ENCODE assay signal across 1 cellular context in the genomic region with DNA sequence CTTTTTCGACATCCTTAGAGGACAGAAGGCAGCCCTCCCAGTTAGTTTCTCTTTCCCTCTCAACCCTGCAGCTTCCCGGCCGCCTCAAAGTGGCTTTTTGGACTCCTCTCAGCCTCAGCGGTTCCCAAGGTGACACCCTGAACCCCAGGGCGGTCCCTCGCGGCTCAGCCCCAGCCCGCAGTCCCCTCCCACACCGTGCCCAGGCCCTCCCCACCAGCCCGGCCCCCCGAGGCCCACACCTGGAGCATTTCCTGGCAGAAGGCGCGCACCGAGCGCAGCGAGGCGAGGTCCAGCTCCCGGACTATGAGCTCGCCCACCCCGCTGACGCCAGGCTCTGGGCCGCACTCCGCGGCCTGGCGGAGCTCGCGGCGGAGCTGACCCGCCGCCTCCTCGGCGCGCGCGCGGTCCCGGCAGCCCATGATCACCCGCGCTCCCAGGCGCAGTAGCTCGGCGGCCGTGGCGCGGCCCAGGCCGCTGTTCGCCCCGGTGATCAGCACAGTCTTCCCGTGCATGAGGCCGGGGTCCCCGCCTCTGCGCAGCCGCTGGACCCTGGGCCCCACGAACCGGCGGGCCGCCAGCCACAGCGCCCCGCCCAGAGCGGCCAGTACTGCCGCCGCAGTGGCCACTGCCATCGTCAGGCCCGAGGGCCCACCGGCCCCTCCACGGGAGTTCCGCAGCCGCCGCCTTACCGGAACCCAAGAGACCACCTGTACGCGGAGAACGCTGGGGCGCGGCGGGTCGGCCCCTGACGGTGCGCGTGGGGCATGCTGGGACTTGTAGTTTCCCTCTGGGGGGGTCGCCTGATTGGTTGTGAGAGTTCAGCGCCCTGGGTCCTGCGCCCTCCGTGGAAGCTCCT.
TF ChIP-seq lines count a peak whose summit lies in the region.

A gene with protein sequence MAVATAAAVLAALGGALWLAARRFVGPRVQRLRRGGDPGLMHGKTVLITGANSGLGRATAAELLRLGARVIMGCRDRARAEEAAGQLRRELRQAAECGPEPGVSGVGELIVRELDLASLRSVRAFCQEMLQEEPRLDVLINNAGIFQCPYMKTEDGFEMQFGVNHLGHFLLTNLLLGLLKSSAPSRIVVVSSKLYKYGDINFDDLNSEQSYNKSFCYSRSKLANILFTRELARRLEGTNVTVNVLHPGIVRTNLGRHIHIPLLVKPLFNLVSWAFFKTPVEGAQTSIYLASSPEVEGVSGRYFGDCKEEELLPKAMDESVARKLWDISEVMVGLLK (minus strand): TSS at position 713 of the 856 bp plus-strand sequence. CDS start 81 bp downstream, at position 632.

TF ChIP-seq in K562, 482 proteins besides CTCF, POLR2A, EP300 and RAD21 (continued from another document and continues in another):
- TF ChIP-seq, protein P1, sequence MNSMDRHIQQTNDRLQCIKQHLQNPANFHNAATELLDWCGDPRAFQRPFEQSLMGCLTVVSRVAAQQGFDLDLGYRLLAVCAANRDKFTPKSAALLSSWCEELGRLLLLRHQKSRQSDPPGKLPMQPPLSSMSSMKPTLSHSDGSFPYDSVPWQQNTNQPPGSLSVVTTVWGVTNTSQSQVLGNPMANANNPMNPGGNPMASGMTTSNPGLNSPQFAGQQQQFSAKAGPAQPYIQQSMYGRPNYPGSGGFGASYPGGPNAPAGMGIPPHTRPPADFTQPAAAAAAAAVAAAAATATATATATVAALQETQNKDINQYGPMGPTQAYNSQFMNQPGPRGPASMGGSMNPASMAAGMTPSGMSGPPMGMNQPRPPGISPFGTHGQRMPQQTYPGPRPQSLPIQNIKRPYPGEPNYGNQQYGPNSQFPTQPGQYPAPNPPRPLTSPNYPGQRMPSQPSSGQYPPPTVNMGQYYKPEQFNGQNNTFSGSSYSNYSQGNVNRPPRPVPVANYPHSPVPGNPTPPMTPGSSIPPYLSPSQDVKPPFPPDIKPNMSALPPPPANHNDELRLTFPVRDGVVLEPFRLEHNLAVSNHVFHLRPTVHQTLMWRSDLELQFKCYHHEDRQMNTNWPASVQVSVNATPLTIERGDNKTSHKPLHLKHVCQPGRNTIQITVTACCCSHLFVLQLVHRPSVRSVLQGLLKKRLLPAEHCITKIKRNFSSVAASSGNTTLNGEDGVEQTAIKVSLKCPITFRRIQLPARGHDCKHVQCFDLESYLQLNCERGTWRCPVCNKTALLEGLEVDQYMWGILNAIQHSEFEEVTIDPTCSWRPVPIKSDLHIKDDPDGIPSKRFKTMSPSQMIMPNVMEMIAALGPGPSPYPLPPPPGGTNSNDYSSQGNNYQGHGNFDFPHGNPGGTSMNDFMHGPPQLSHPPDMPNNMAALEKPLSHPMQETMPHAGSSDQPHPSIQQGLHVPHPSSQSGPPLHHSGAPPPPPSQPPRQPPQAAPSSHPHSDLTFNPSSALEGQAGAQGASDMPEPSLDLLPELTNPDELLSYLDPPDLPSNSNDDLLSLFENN (IDR thresholded peaks at IDR 0.05; ENCODE audit: low read depth in 2 of 2, low read length in 2 of 2) = 0 out of 4 replicates have a peak, but pooled peaks of 1 of the 2 experiments have one; percentile 5
- no peak for TF ChIP-seq MIER1 (IDR thresholded peaks at IDR 0.05; ENCODE audit: low read depth)
- TF ChIP-seq RB1 (IDR thresholded peaks at IDR 0.05; ENCODE audit: low read depth) = peak; percentile 73
- TF ChIP-seq HMGN3 (IDR thresholded peaks at IDR 0.05; ENCODE audit: borderline replicate concordance, extremely low read depth, insufficient read length, low read depth, low read length) = peak; percentile 68
- TF ChIP-seq, protein P2, sequence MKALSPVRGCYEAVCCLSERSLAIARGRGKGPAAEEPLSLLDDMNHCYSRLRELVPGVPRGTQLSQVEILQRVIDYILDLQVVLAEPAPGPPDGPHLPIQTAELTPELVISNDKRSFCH (CRISPR knock-in tag; IDR thresholded peaks at IDR 0.05) = no peak
- TF ChIP-seq, protein P2 (tag; IDR thresholded peaks at IDR 0.05) = 0 out of 2 replicates have a peak, but pooled peaks have one; percentile 53
- no peak for TF ChIP-seq ZNF507 (tag; conservative IDR thresholded peaks at IDR 0.05)
- TF ChIP-seq, protein P3, sequence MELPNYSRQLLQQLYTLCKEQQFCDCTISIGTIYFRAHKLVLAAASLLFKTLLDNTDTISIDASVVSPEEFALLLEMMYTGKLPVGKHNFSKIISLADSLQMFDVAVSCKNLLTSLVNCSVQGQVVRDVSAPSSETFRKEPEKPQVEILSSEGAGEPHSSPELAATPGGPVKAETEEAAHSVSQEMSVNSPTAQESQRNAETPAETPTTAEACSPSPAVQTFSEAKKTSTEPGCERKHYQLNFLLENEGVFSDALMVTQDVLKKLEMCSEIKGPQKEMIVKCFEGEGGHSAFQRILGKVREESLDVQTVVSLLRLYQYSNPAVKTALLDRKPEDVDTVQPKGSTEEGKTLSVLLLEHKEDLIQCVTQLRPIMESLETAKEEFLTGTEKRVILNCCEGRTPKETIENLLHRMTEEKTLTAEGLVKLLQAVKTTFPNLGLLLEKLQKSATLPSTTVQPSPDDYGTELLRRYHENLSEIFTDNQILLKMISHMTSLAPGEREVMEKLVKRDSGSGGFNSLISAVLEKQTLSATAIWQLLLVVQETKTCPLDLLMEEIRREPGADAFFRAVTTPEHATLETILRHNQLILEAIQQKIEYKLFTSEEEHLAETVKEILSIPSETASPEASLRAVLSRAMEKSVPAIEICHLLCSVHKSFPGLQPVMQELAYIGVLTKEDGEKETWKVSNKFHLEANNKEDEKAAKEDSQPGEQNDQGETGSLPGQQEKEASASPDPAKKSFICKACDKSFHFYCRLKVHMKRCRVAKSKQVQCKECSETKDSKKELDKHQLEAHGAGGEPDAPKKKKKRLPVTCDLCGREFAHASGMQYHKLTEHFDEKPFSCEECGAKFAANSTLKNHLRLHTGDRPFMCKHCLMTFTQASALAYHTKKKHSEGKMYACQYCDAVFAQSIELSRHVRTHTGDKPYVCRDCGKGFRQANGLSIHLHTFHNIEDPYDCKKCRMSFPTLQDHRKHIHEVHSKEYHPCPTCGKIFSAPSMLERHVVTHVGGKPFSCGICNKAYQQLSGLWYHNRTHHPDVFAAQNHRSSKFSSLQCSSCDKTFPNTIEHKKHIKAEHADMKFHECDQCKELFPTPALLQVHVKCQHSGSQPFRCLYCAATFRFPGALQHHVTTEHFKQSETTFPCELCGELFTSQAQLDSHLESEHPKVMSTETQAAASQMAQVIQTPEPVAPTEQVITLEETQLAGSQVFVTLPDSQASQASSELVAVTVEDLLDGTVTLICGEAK (IDR thresholded peaks at IDR 0.05) = 0 out of 2 replicates have a peak, but pooled peaks have one; percentile 23
- TF ChIP-seq, protein P3 (CRISPR knock-in tag; IDR thresholded peaks at IDR 0.05) = no peak
- TF ChIP-seq SAP30 (IDR thresholded peaks at IDR 0.05; ENCODE audit: borderline replicate concordance, insufficient read depth, low read depth, low read length, poor library complexity, severe bottlenecking) = peak; percentile 60
- TF ChIP-seq HNRNPLL (IDR thresholded peaks at IDR 0.05; ENCODE audit: low read depth, low read length, poor library complexity, severe bottlenecking) = peak; percentile 75
- TF ChIP-seq KAT7 (CRISPR knock-in tag; IDR thresholded peaks at IDR 0.05; ENCODE audit: borderline replicate concordance) = peak; percentile 85
- 0 out of 2 replicates have a peak, but pooled peaks have one; percentile 13 for TF ChIP-seq ESRRA (IDR thresholded peaks at IDR 0.05; ENCODE audit: borderline replicate concordance, low read depth)
- TF ChIP-seq, protein P4, sequence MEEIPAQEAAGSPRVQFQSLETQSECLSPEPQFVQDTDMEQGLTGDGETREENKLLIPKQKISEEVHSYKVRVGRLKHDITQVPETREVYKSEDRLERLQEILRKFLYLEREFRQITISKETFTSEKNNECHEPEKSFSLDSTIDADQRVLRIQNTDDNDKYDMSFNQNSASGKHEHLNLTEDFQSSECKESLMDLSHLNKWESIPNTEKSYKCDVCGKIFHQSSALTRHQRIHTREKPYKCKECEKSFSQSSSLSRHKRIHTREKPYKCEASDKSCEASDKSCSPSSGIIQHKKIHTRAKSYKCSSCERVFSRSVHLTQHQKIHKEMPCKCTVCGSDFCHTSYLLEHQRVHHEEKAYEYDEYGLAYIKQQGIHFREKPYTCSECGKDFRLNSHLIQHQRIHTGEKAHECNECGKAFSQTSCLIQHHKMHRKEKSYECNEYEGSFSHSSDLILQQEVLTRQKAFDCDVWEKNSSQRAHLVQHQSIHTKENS (CRISPR knock-in tag; IDR thresholded peaks at IDR 0.05) = no peak
- TF ChIP-seq, protein P5, sequence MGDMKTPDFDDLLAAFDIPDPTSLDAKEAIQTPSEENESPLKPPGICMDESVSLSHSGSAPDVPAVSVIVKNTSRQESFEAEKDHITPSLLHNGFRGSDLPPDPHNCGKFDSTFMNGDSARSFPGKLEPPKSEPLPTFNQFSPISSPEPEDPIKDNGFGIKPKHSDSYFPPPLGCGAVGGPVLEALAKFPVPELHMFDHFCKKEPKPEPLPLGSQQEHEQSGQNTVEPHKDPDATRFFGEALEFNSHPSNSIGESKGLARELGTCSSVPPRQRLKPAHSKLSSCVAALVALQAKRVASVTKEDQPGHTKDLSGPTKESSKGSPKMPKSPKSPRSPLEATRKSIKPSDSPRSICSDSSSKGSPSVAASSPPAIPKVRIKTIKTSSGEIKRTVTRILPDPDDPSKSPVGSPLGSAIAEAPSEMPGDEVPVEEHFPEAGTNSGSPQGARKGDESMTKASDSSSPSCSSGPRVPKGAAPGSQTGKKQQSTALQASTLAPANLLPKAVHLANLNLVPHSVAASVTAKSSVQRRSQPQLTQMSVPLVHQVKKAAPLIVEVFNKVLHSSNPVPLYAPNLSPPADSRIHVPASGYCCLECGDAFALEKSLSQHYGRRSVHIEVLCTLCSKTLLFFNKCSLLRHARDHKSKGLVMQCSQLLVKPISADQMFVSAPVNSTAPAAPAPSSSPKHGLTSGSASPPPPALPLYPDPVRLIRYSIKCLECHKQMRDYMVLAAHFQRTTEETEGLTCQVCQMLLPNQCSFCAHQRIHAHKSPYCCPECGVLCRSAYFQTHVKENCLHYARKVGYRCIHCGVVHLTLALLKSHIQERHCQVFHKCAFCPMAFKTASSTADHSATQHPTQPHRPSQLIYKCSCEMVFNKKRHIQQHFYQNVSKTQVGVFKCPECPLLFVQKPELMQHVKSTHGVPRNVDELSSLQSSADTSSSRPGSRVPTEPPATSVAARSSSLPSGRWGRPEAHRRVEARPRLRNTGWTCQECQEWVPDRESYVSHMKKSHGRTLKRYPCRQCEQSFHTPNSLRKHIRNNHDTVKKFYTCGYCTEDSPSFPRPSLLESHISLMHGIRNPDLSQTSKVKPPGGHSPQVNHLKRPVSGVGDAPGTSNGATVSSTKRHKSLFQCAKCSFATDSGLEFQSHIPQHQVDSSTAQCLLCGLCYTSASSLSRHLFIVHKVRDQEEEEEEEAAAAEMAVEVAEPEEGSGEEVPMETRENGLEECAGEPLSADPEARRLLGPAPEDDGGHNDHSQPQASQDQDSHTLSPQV (IDR thresholded peaks at IDR 0.05) = no peak
- TF ChIP-seq, protein P6, sequence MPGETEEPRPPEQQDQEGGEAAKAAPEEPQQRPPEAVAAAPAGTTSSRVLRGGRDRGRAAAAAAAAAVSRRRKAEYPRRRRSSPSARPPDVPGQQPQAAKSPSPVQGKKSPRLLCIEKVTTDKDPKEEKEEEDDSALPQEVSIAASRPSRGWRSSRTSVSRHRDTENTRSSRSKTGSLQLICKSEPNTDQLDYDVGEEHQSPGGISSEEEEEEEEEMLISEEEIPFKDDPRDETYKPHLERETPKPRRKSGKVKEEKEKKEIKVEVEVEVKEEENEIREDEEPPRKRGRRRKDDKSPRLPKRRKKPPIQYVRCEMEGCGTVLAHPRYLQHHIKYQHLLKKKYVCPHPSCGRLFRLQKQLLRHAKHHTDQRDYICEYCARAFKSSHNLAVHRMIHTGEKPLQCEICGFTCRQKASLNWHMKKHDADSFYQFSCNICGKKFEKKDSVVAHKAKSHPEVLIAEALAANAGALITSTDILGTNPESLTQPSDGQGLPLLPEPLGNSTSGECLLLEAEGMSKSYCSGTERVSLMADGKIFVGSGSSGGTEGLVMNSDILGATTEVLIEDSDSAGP (CRISPR knock-in tag; IDR thresholded peaks at IDR 0.05) = no peak
- TF ChIP-seq ZNF57 (CRISPR knock-in tag; IDR thresholded peaks at IDR 0.05) = no peak
- 0 out of 2 replicates have a peak, but pooled peaks have one; percentile 31 for TF ChIP-seq TGIF2 (CRISPR knock-in tag; IDR thresholded peaks at IDR 0.05)
- TF ChIP-seq CREM (IDR thresholded peaks at IDR 0.05; ENCODE audit: low read depth) = peak; percentile 92
- no peak for TF ChIP-seq CBFA2T3 (IDR thresholded peaks at IDR 0.05)
- 0 out of 2 replicates have a peak, but pooled peaks have one; percentile 63 for TF ChIP-seq ZNF232 (CRISPR knock-in tag; IDR thresholded peaks at IDR 0.05)
- peak; percentile 22 for TF ChIP-seq POLR2B (IDR thresholded peaks at IDR 0.05; ENCODE audit: low read depth, partially characterized antibody)
- no peak for TF ChIP-seq GABPB2 (CRISPR knock-in tag; conservative IDR thresholded peaks at IDR 0.05)
- no peak for TF ChIP-seq POLR3G (IDR thresholded peaks at IDR 0.05; ENCODE audit: extremely low read depth, insufficient read length, insufficient replicate concordance)
- peak; percentile 22; the same call in 1 of the 2 replicates for TF ChIP-seq ATF1 (CRISPR knock-in tag; IDR thresholded peaks at IDR 0.05)
- TF ChIP-seq ATF1 (tag; IDR thresholded peaks at IDR 0.05) = peak; percentile 92
- peak; percentile 86 for TF ChIP-seq ZBTB7A (IDR thresholded peaks at IDR 0.05; ENCODE audit: borderline replicate concordance, control insufficient read depth, low read depth, low read length)
- no peak for TF ChIP-seq KLF16 (IDR thresholded peaks at IDR 0.05)
- TF ChIP-seq NR2C1 (IDR thresholded peaks at IDR 0.05) = peak; percentile 43
- peak; percentile 90 for TF ChIP-seq NR2C1 (tag; IDR thresholded peaks at IDR 0.05)
- no peak for TF ChIP-seq RBM22 (IDR thresholded peaks at IDR 0.05; ENCODE audit: low read depth, low read length, poor library complexity, severe bottlenecking)
- TF ChIP-seq FOS (IDR thresholded peaks at IDR 0.05; ENCODE audit: extremely low read depth, insufficient read length) = no peak
